25 cellular contexts compared by ENCODE assay signal in the genomic region with DNA sequence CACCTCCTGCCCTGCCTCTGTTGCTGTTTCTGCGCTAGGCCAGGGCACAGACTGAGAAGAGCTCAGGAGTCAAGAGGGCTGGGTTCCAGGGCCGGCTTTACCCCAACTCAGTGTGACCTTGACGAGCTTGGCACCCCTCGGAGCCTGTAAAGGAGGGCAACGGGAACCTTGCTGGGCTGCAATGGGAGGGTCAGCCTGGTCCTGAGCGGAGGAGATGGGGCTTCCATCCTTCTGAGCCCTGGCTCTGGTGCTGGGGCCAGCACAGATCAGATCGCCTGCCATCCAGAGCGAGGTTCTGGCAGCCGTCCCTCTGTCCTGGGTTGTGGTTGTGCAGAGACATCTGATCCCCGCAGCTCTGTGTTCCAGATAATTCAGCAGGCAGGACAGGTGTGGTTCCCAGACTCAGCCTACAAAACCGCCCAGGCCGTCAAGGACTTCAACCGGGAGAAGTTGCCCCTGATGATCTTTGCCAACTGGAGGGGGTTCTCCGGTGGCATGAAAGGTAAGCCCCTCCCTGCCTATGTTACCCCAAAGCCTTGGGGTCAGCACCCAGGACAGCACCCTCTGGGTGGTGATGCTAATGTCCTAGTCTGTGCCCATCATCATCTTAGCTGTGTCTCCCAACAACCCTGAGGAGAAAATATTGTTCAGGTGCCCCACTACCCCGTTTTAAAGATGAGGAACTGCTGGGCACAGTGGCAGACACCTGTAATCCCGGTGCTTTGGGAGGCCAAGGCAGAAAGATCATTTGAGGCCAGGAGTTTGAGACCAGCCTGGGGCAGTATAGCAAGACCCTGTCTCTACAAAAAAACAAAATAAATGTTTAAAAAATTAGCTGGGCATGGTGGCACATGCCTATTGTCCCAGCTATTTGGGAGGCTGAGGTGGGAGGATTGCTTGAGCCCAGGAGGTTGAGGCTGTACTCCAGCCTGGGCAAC. TPM values are rescaled to one million over a fixed set of nuclear protein-coding genes. Genes with fewer than 3 reads are reported as not detected.
"Had no signal": no experiment of that assay in that cellular context is flagged by ENCODE, and none has a peak within 500 bp of the region (broad histone marks: within the 10 kb centered on the region; RNA-seq: fewer than 3 reads in every experiment).

No MANE protein-coding gene starts in this region.

- H3K27ac Mint-ChIP-seq: activated B cell treated with CpG ODN at 0.5 μM for 24 hours; activated CD4-positive, alpha-beta memory T cell treated with anti-CD3 and anti-CD28 coated beads, Interleukin-2, amount 10 ng/mL, durations not matched to agents 7 days and 5 days; activated CD8-positive, alpha-beta memory T cell treated with anti-CD3 and anti-CD28 coated beads, Interleukin-2, amount 10 ng/mL, durations not matched to agents 7 days and 5 days; activated naive CD8-positive, alpha-beta T cell treated with anti-CD3 and anti-CD28 coated beads for 36 hours; dendritic cell treated with granulocyte-macrophage colony-stimulating factor and Interleukin-4, amounts not matched to agents 40 ng/mL and 50 ng/mL, for 4 days; natural killer cell treated with Interleukin-12 subunit alpha and Interleukin-12 subunit beta and Interleukin-15 and Interleukin-18, amount 100 ng/mL, for 72 hours had no signal

- H3K27me3 Mint-ChIP-seq: activated B cell treated with CpG ODN at 0.5 μM for 24 hours; activated CD4-positive, alpha-beta memory T cell treated with anti-CD3 and anti-CD28 coated beads, Interleukin-2, amount 10 ng/mL, durations not matched to agents 7 days and 5 days; activated CD8-positive, alpha-beta memory T cell treated with anti-CD3 and anti-CD28 coated beads, Interleukin-2, amount 10 ng/mL, durations not matched to agents 7 days and 5 days; activated naive CD8-positive, alpha-beta T cell treated with anti-CD3 and anti-CD28 coated beads for 36 hours; dendritic cell treated with granulocyte-macrophage colony-stimulating factor and Interleukin-4, amounts not matched to agents 40 ng/mL and 50 ng/mL, for 4 days; natural killer cell treated with Interleukin-12 subunit alpha and Interleukin-12 subunit beta and Interleukin-15 and Interleukin-18, amount 100 ng/mL, for 72 hours had no signal

- H3K9ac ChIP-seq: parathyroid adenoma had no signal

- H3K4me3 Mint-ChIP-seq: activated B cell treated with CpG ODN at 0.5 μM for 24 hours; activated CD4-positive, alpha-beta memory T cell treated with anti-CD3 and anti-CD28 coated beads, Interleukin-2, amount 10 ng/mL, durations not matched to agents 7 days and 5 days; activated CD8-positive, alpha-beta memory T cell treated with anti-CD3 and anti-CD28 coated beads, Interleukin-2, amount 10 ng/mL, durations not matched to agents 7 days and 5 days; activated naive CD8-positive, alpha-beta T cell treated with anti-CD3 and anti-CD28 coated beads for 36 hours; dendritic cell treated with granulocyte-macrophage colony-stimulating factor and Interleukin-4, amounts not matched to agents 40 ng/mL and 50 ng/mL, for 4 days; natural killer cell treated with Interleukin-12 subunit alpha and Interleukin-12 subunit beta and Interleukin-15 and Interleukin-18, amount 100 ng/mL, for 72 hours had no signal

- H3K9me3 ChIP-seq: neutrophil had no signal

- DNase-seq: activated B cell treated with CpG ODN at 0.5 μM for 24 hours; activated CD4-positive, alpha-beta memory T cell treated with anti-CD3 and anti-CD28 coated beads, Interleukin-2, amount 10 ng/mL, durations not matched to agents 7 days and 5 days; activated CD4-positive, alpha-beta T cell treated with anti-CD3 and anti-CD28 coated beads for 4 hours; activated CD8-positive, alpha-beta memory T cell treated with anti-CD3 and anti-CD28 coated beads, Interleukin-2, amount 10 ng/mL, durations not matched to agents 7 days and 5 days; activated naive CD4-positive, alpha-beta T cell; activated naive CD8-positive, alpha-beta T cell treated with anti-CD3 and anti-CD28 coated beads for 36 hours; amniotic stem cell; effector CD8-positive, alpha-beta T cell; retina; stimulated activated CD4-positive, alpha-beta T cell treated with anti-CD3 and anti-CD28 coated beads, Interleukin-2, amount 100 ng/mL, for 24 hours; stimulated activated naive CD4-positive, alpha-beta T cell treated with Interleukin-2 at 50 U/mL for 16 hours; tibial artery had no signal

- H2AFZ ChIP-seq: parathyroid adenoma had no signal

- FAIRE-seq: TTC549, urothelium cell line had no signal

- ATAC-seq: activated CD8-positive, alpha-beta memory T cell treated with anti-CD3 and anti-CD28 coated beads, Interleukin-2, amount 10 ng/mL, durations not matched to agents 7 days and 5 days; esophagus mucosa; gastroesophageal sphincter; natural killer cell treated with Interleukin-12 subunit alpha and Interleukin-12 subunit beta and Interleukin-15 and Interleukin-18, amount 100 ng/mL, for 72 hours had no signal

- H3K4me3 ChIP-seq: gastroesophageal sphincter, lung, tibial artery had no signal

- H3K4me1 ChIP-seq: gastroesophageal sphincter, parathyroid adenoma, tibial artery had no signal

- H3K79me2 ChIP-seq: parathyroid adenoma had no signal

- H3K27me3 ChIP-seq: gastroesophageal sphincter, neutrophil, tibial artery had no signal

- H3K4me1 Mint-ChIP-seq: activated B cell treated with CpG ODN at 0.5 μM for 24 hours; activated CD4-positive, alpha-beta memory T cell treated with anti-CD3 and anti-CD28 coated beads, Interleukin-2, amount 10 ng/mL, durations not matched to agents 7 days and 5 days; activated CD8-positive, alpha-beta memory T cell treated with anti-CD3 and anti-CD28 coated beads, Interleukin-2, amount 10 ng/mL, durations not matched to agents 7 days and 5 days; activated naive CD8-positive, alpha-beta T cell treated with anti-CD3 and anti-CD28 coated beads for 36 hours had no signal

- H3K27ac ChIP-seq: gastroesophageal sphincter, neutrophil, parathyroid adenoma, tibial artery had no signal

RNA-seq across cellular contexts. Expression of a gene that starts 50.2 kb away (rescaled TPM):
- total RNA-seq: activated B cell treated with CpG ODN at 0.5 μM for 24 hours; activated CD4-positive, alpha-beta memory T cell treated with anti-CD3 and anti-CD28 coated beads, Interleukin-2, amount 10 ng/mL, durations not matched to agents 7 days and 5 days; activated CD8-positive, alpha-beta memory T cell treated with anti-CD3 and anti-CD28 coated beads, Interleukin-2, amount 10 ng/mL, durations not matched to agents 7 days and 5 days; activated naive CD8-positive, alpha-beta T cell treated with anti-CD3 and anti-CD28 coated beads for 36 hours; chondrocyte; esophagus mucosa; gastroesophageal sphincter; natural killer cell treated with Interleukin-12 subunit alpha and Interleukin-12 subunit beta and Interleukin-15 and Interleukin-18, amount 100 ng/mL, for 72 hours; skeletal muscle tissue; subcutaneous adipose tissue; T-helper 2 cell treated with Interferon-gamma antibody and Interleukin-4, amounts not matched to agents 100 ng/mL and 5 ng/mL, for 36 hours had no signal
